ENCODE assay signal across 11 cellular contexts in the genomic region with DNA sequence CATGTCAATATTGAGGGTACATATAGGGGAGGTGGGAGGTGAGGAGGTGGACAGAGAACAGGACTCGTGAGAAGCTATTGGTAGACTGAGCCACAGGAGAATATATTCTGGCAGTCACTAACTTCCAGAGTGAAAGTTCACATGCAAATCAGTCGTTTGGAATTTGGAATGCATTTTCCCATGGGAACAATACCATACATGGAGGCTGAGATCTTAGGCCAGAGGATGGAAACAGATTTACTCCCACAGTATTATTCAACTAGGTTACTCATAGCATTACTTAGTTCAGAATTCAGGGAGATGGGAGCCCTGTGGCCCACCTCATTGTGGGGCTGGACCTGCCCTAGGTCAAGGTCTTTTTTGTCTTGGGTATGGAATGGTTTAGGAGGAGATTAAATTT. TPM values are rescaled to one million over a fixed set of nuclear protein-coding genes. Genes with fewer than 3 reads are reported as not detected.
A peak's percentile ranks its signal among the peaks of the same experiment; 100 is the strongest.
DNase-seq lines count a peak whose midpoint lies in the region; ATAC-seq and TF ChIP-seq lines count a peak whose summit lies in the region.
"Had no signal": no experiment of that assay in that cellular context is flagged by ENCODE, and none has a peak within 500 bp of the region (broad histone marks: within the 10 kb centered on the region; RNA-seq: fewer than 3 reads in every experiment).

No MANE protein-coding gene starts in this region.

- H3K4me1 ChIP-seq in thoracic aorta (ENCODE audit: control insufficient read depth in 1 of 2, low read depth in 2 of 2) (peaks cover 20 to 35% of the 10 kb centered on the region in 2 donors), upper lobe of right lung (no peaks in the 10 kb centered on the region)

- peaks cover 1 to 4% (median 4%) of the 10 kb centered on the region in 3 donors for H3K27me3 Mint-ChIP-seq in immature natural killer cell (ENCODE audit: low read depth in 3 of 3)
- H3K27me3 Mint-ChIP-seq: T-helper 17 cell had no signal

- H3K36me3 ChIP-seq in thoracic aorta (no peaks in the 10 kb centered on the region), upper lobe of right lung (no peaks in the 10 kb centered on the region)

- H3K36me3 Mint-ChIP-seq in immature natural killer cell, result peaks cover 0 to 3% (median 0%) of the 10 kb centered on the region in 3 donors

- H3K4me1 Mint-ChIP-seq in immature natural killer cell, result peaks cover 9 to 26% of the 10 kb centered on the region in 2 donors

- TF ChIP-seq CTCF in cardiac fibroblast (IDR thresholded peaks at IDR 0.05; ENCODE audit: low read depth, low read length), result no peak
- TF ChIP-seq CTCF in thoracic aorta (IDR thresholded peaks at IDR 0.05), result no peak
- no peak for TF ChIP-seq CTCF in upper lobe of right lung (IDR thresholded peaks at IDR 0.05)

- H3K4me3 ChIP-seq in cardiac fibroblast (replicated peaks in 1 of 2; ENCODE audit: low read depth in 2 of 2, low read length in 2 of 2) (no peak overlapping the region), thoracic aorta (no peak overlapping the region), upper lobe of right lung (no peak overlapping the region)

- ATAC-seq in thoracic aorta (ENCODE audit: insufficient number of reproducible peaks, low FRiP score, low read depth) (peak; percentile 94), HG03135 (IDR thresholded peaks at IDR 0.05; ENCODE audit: unreplicated experiment) (no peak), upper lobe of right lung (no peak), GM19328 (IDR thresholded peaks at IDR 0.05; ENCODE audit: unreplicated experiment) (no peak)
- ATAC-seq: left lobe of liver, T-helper 17 cell had no signal

- H3K27me3 ChIP-seq in layer of hippocampus (ENCODE audit: control insufficient read depth, insufficient read depth, low read length), result peaks cover 2% of the 10 kb centered on the region
- no peaks in the 10 kb centered on the region for H3K27me3 ChIP-seq in thoracic aorta (replicated peaks; ENCODE audit: insufficient read depth)
- H3K27me3 ChIP-seq in upper lobe of right lung, result no peaks in the 10 kb centered on the region

- no peak overlapping the region for H3K27ac Mint-ChIP-seq in immature natural killer cell
- H3K27ac Mint-ChIP-seq: T-helper 17 cell had no signal

- DNase-seq in HCEC 1CT, result peak; percentile 71
- peak; percentile 96 to 98 for DNase-seq in cardiac fibroblast (ENCODE audit: low read depth in 2 of 2)
- no peak for DNase-seq in thoracic aorta (ENCODE audit: low spot score)
- no peak for DNase-seq in immature natural killer cell
- no peak for DNase-seq in upper lobe of right lung
- DNase-seq: retina, T-helper 17 cell had no signal

- H3K9me3 ChIP-seq in thoracic aorta (no peaks in the 10 kb centered on the region), upper lobe of right lung (no peaks in the 10 kb centered on the region)

- H3K27ac ChIP-seq in layer of hippocampus (ENCODE audit: low read depth, low read length), result peak overlapping the region; percentile 59
- H3K27ac ChIP-seq in thoracic aorta, result peak overlapping the region; percentile 78 to 80
- H3K27ac ChIP-seq in upper lobe of right lung, result no peak overlapping the region

- H3K4me3 Mint-ChIP-seq in immature natural killer cell, result no peak overlapping the region
- H3K4me3 Mint-ChIP-seq: T-helper 17 cell had no signal

- intact Hi-C loops in upper lobe of right lung (cut with DNase I), result no loop called here

- no peaks in the 10 kb centered on the region for H3K9me3 Mint-ChIP-seq in immature natural killer cell

RNA-seq across cellular contexts. Expression of gene ABHD2, which starts 36.4 kb away (rescaled TPM):
- total RNA-seq in thoracic aorta, result 100 to 1,000 TPM; 177 to 283 TPM
- polyA plus RNA-seq in immature natural killer cell, result 10 to 100 TPM; 26.9 to 70.6 (median 33.1) TPM
- 182 TPM for total RNA-seq in upper lobe of right lung

Comparison
In these comparisons a context has a peak if more than half of its experiments do, and no peak if none do; other contexts are left out.
1. DNase-seq: peak in HCEC 1CT (single experiment) and cardiac fibroblast (2 of 2); none in thoracic aorta (single experiment), immature natural killer cell (0 of 3) and upper lobe of right lung (single experiment).